ENCODE assay signal across 10 cellular contexts in the genomic region with DNA sequence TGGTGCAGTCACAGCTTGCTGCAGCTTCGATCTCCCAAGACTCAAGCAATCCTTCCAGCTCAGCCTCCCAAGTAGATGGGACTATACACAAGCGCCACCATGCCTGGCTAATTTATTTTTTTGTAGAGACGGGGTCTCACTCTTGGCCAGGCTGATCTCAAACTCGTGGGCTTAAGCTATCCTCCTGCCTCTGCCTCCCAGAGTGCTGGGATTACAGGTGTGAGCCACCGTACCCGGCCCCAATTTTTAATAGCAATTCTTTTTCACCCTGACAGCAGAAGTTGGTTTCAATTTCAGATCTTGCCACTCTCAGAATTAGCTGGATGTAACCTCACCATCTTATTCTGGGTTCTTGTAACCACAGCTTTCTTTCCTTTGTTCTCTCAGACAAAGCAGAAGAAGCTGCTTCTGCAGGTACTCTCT.
A peak's percentile ranks its signal among the peaks of the same experiment; 100 is the strongest.
DNase-seq lines count a peak whose midpoint lies in the region; ATAC-seq and TF ChIP-seq lines count a peak whose summit lies in the region.
"Had no signal": no experiment of that assay in that cellular context is flagged by ENCODE, and none has a peak within 500 bp of the region (broad histone marks: within the 10 kb centered on the region; RNA-seq: fewer than 3 reads in every experiment).

No MANE protein-coding gene starts in this region.

- no peak overlapping the region for H3K4me3 Mint-ChIP-seq in activated CD4-positive, alpha-beta memory T cell treated with anti-CD3 and anti-CD28 coated beads for 36 hours

- intact Hi-C loops in activated CD4-positive, alpha-beta memory T cell treated with anti-CD3 and anti-CD28 coated beads for 36 hours (cut with micrococcal nuclease) = loop anchor here (5.0 kb wide), 1 partner anchor 65 kb away; a partner anchor contains a TSS
- intact Hi-C loops in esophagus squamous epithelium (cut with DNase I) (no loop called here), stomach (cut with DNase I; ENCODE audit: low total_unique reads) (no loop called here)

- peak; percentile 39 for DNase-seq in activated CD4-positive, alpha-beta memory T cell treated with anti-CD3 and anti-CD28 coated beads for 36 hours
- DNase-seq in esophagus squamous epithelium (lab: John Stamatoyannopoulos, UW) = no peak
- no peak for DNase-seq in dedifferentiated amniotic fluid mesenchymal stem cell (ENCODE audit: extremely low spot score)
- DNase-seq in stomach = no peak
- DNase-seq in islet precursor cell = no peak

- H3K27me3 ChIP-seq in esophagus squamous epithelium = no peaks in the 10 kb centered on the region
- H3K27me3 ChIP-seq in stomach = no peaks in the 10 kb centered on the region

- no peaks in the 10 kb centered on the region for H3K4me1 ChIP-seq in esophagus squamous epithelium
- peaks cover 0 to 13% (median 9%) of the 10 kb centered on the region in 4 donors for H3K4me1 ChIP-seq in stomach
- H3K4me1 ChIP-seq: prostate gland had no signal

- H3K27ac ChIP-seq in esophagus squamous epithelium (no peak overlapping the region), stomach (no peak overlapping the region)
- H3K27ac ChIP-seq: prostate gland had no signal

- WGBS in esophagus squamous epithelium, 2 donors = 63 to 75% methylated on average over 6 of the region's 6 CpGs
- 83 to 87% (median 84%) methylated on average over 6 of the region's 6 CpGs for WGBS in stomach, 5 donors

- no peak for TF ChIP-seq POLR2A in esophagus squamous epithelium (IDR thresholded peaks at IDR 0.05)
- no peak for TF ChIP-seq POLR2A in stomach (IDR thresholded peaks at IDR 0.05)

- no peak for TF ChIP-seq CTCF in esophagus squamous epithelium (IDR thresholded peaks at IDR 0.05)
- TF ChIP-seq CTCF in stomach (IDR thresholded peaks at IDR 0.05) = no peak

- peak; percentile 94 for ATAC-seq in GM18502 (IDR thresholded peaks at IDR 0.05; ENCODE audit: poor library complexity, unreplicated experiment)
- peak; percentile 76 for ATAC-seq in GM19397 (IDR thresholded peaks at IDR 0.05; ENCODE audit: unreplicated experiment)
- ATAC-seq in HG02973 (IDR thresholded peaks at IDR 0.05; ENCODE audit: unreplicated experiment) = peak; percentile 90
- ATAC-seq: Panc1 had no signal

- no peaks in the 10 kb centered on the region for H3K9me3 Mint-ChIP-seq in activated CD4-positive, alpha-beta memory T cell treated with anti-CD3 and anti-CD28 coated beads for 36 hours

- peaks cover 11% of the 10 kb centered on the region for H3K4me1 Mint-ChIP-seq in activated CD4-positive, alpha-beta memory T cell treated with anti-CD3 and anti-CD28 coated beads for 36 hours (ENCODE audit: low read depth)

- H3K9me3 ChIP-seq in esophagus squamous epithelium (no peaks in the 10 kb centered on the region), stomach (no peaks in the 10 kb centered on the region)
- H3K9me3 ChIP-seq: prostate gland had no signal

- TF ChIP-seq EP300 in stomach (IDR thresholded peaks at IDR 0.05) = no peak

- H3K36me3 ChIP-seq in esophagus squamous epithelium (no peaks in the 10 kb centered on the region), stomach (no peaks in the 10 kb centered on the region)
- H3K36me3 ChIP-seq: prostate gland had no signal

- H3K4me3 ChIP-seq in esophagus squamous epithelium = no peak overlapping the region
- H3K4me3 ChIP-seq in stomach = no peak overlapping the region
- H3K4me3 ChIP-seq: prostate gland had no signal

- CTCF ChIA-PET in activated CD4-positive, alpha-beta memory T cell treated with anti-CD3 and anti-CD28 coated beads for 36 hours (lab: Charles Lee) = interaction anchor here (1.4 kb wide), 1 partner anchor 20 kb away, joined by 5 read pairs; no protein-coding TSS in a partner anchor

- POLR2A ChIA-PET in activated CD4-positive, alpha-beta memory T cell treated with anti-CD3 and anti-CD28 coated beads for 36 hours (lab: Charles Lee) = no interaction called here

- peaks cover 23% of the 10 kb centered on the region for H3K27me3 Mint-ChIP-seq in activated CD4-positive, alpha-beta memory T cell treated with anti-CD3 and anti-CD28 coated beads for 36 hours

- no peak overlapping the region for H3K27ac Mint-ChIP-seq in activated CD4-positive, alpha-beta memory T cell treated with anti-CD3 and anti-CD28 coated beads for 36 hours

- no peaks in the 10 kb centered on the region for H3K36me3 Mint-ChIP-seq in activated CD4-positive, alpha-beta memory T cell treated with anti-CD3 and anti-CD28 coated beads for 36 hours
